ENCODE assay signal across 14 cellular contexts in the genomic region with DNA sequence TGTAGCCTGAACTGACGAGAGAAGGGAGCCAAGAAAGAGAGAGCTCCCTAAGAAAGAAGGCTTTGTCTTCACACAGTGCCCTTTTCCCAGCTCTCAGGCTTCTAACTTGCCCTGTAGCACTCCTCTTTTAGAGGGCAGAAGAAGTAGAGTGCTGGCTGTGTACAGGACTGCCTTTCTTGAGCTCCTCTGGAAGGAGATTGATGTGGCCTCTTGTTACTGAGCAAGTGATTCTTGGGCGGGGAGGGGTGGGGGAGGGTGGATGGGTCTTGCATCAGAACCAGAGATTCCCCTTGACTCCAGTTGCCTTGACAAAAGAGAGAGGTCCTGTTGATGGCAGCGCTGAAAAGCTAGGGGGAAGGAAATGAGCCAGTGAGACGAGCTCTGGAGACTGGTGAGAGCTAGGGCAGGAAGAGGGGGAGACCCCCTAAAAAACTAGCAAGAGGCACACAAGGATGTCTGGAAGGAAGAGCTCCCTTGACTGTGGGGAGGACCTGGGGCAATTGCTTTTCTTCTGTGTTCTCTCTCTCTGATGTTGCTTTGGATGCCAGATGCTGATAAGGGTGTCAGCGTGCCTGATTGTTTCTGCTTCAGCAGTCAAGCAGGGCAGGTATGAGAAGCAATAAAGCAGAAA. TPM values are rescaled to one million over a fixed set of nuclear protein-coding genes. Genes with fewer than 3 reads are reported as not detected.
DNase-seq lines count a peak whose midpoint lies in the region; ATAC-seq and TF ChIP-seq lines count a peak whose summit lies in the region.
"Had no signal": no experiment of that assay in that cellular context is flagged by ENCODE, and none has a peak within 500 bp of the region (broad histone marks: within the 10 kb centered on the region; RNA-seq: fewer than 3 reads in every experiment).

No MANE protein-coding gene starts in this region.

- no peak for TF ChIP-seq POLR2A in lower leg skin (IDR thresholded peaks at IDR 0.05)

- peak; percentile 88 for DNase-seq in DMS79 treated with DMSO at 0.1 percent for 48 hours (lab: John Stamatoyannopoulos, UW)
- peak; percentile 68 for DNase-seq in NAMALWA (ENCODE audit: low spot score)
- DNase-seq in dorsolateral prefrontal cortex, result peak in 1 of 10 donors; percentile 23
- no peak for DNase-seq in naive B cell
- no peak for DNase-seq in lower leg skin (ENCODE audit: low spot score in 2 of 2)
- DNase-seq in activated T-cell treated with anti-CD3 and anti-CD28 coated beads, Interleukin-2, amount 50 U/mL, for 48 hours, result no peak
- DNase-seq in cerebellar cortex (ENCODE audit: low spot score), result no peak
- DNase-seq: activated CD4-positive, alpha-beta T cell treated with anti-CD3 and anti-CD28 coated beads, Interleukin-2, amount 50 U/mL, for 48 hours; DMS153; GOT3; NCI-H1417; stimulated activated CD4-positive, alpha-beta T cell treated with anti-CD3 and anti-CD28 coated beads, Interleukin-15, amount 100 ng/mL, for 24 hours; stimulated activated naive CD4-positive, alpha-beta T cell treated with Interleukin-2 at 50 U/mL for 16 hours had no signal

- peaks cover 0 to 4% of the 10 kb centered on the region in 2 donors for H3K36me3 Mint-ChIP-seq in naive B cell

- H3K4me3 ChIP-seq in dorsolateral prefrontal cortex (peak overlapping the region in 3 of 59 donors; percentile 8 to 18 (median 15)), lower leg skin (ENCODE audit: low read depth, poor library complexity, severe bottlenecking) (no peak overlapping the region)

- TF ChIP-seq CTCF in dorsolateral prefrontal cortex (IDR thresholded peaks at IDR 0.05 in 54 of 56, conservative IDR thresholded peaks at IDR 0.05 in 2 of 56; ENCODE audit: low read depth in 1 of 56, partially characterized antibody in 56 of 56) (peak in 1 of 56 donors; percentile 5), lower leg skin (IDR thresholded peaks at IDR 0.05) (no peak)

- H3K4me3 Mint-ChIP-seq in naive B cell, result no peak overlapping the region

- 47 to 57% methylated on average over 5 of the region's 5 CpGs for WGBS in lower leg skin, 2 donors

- peaks cover 0 to 21% (median 12%) of the 10 kb centered on the region in 3 donors for H3K27me3 Mint-ChIP-seq in naive B cell

- intact Hi-C loops in dorsolateral prefrontal cortex (cut with DNase I), result no loop called here
- intact Hi-C loops in lower leg skin (cut with DNase I; ENCODE audit: low total_unique reads), result no loop called here

- peaks cover 14 to 19% (median 17%) of the 10 kb centered on the region in 3 donors for H3K4me1 Mint-ChIP-seq in naive B cell

- peak overlapping the region in 3 of 6 donors; percentile 10 to 69 (median 68) for H3K27ac Mint-ChIP-seq in naive B cell

- H3K9me3 Mint-ChIP-seq in naive B cell, result no peaks in the 10 kb centered on the region

- peak overlapping the region in 58 of 59 donors; percentile 6 to 92 (median 80) for H3K27ac ChIP-seq in dorsolateral prefrontal cortex

- no peaks in the 10 kb centered on the region for H3K27me3 ChIP-seq in dorsolateral prefrontal cortex

- ATAC-seq in naive B cell (ENCODE audit: low read depth in 2 of 2) (peak; percentile 65 to 68), GM19328 (IDR thresholded peaks at IDR 0.05; ENCODE audit: unreplicated experiment) (no peak)

RNA-seq across cellular contexts. Expression of gene GPR179, which starts 18.4 kb away (rescaled TPM):
- total RNA-seq in dorsolateral prefrontal cortex, result 10 to 100 TPM in 66 of 120 experiments, 1 to 10 TPM in 54; 3.5 to 22.7 (median 10.9) TPM
- not detected for polyA plus RNA-seq in naive B cell (ENCODE audit: low read depth in 6 of 6)
- total RNA-seq in lower leg skin, result under 1 TPM in 1 of 4 donors, not detected in 3; 0.25 TPM

RNA-seq across cellular contexts. Expression of gene SOCS7, which starts 26.3 kb away (rescaled TPM):
- total RNA-seq in dorsolateral prefrontal cortex (10 to 100 TPM; 34.3 to 82.0 (median 51.3) TPM), lower leg skin (10 to 100 TPM; 14.5 to 19.9 (median 19.3) TPM)
- polyA plus RNA-seq in naive B cell (ENCODE audit: low read depth in 6 of 6), result 1 to 10 TPM in 1 of 6 donors, under 1 TPM in 5; 0.10 to 1.1 (median 0.47) TPM

RNA-seq across cellular contexts. Expression of gene MRPL45, which starts 28.4 kb away (rescaled TPM):
- 10 to 100 TPM; 14.5 to 30.6 (median 22.6) TPM for total RNA-seq in dorsolateral prefrontal cortex
- 10 to 100 TPM; 19.8 to 26.8 (median 24.4) TPM for polyA plus RNA-seq in naive B cell (ENCODE audit: low read depth in 6 of 6)
- total RNA-seq in lower leg skin, result 10 to 100 TPM; 25.8 to 34.5 (median 29.4) TPM

Comparison
In these comparisons a context has a peak if more than half of its experiments do, and no peak if none do; other contexts are left out.
1. DNase-seq: peak in DMS79 treated with DMSO at 0.1 percent for 48 hours (single experiment) and NAMALWA (single experiment); none in naive B cell (single experiment), lower leg skin (0 of 2), activated T-cell treated with anti-CD3 and anti-CD28 coated beads, Interleukin-2, amount 50 U/mL, for 48 hours (0 of 2) and cerebellar cortex (single experiment).